ENCODE assay signal across 26 cellular contexts in the genomic region with DNA sequence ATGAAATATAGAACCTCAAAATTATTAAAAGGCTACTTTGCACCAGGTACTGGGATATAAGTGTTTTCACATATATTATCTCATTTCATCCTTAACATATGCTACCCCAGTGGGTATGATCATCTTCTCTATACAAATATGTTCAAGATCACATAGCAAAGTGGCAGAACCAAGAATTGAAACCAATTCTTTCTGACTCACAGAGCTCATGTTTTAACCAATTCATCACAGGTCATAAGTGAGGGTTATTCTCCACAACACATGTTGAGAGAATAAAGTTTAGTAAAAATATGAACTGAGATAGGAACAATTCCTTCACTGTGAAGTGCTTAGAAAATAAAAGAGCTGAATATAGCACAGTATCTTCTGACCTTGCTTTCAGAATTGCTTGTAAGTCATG.
DNase-seq lines count a peak whose midpoint lies in the region; ATAC-seq and TF ChIP-seq lines count a peak whose summit lies in the region.
"Had no signal": no experiment of that assay in that cellular context is flagged by ENCODE, and none has a peak within 500 bp of the region (broad histone marks: within the 10 kb centered on the region; RNA-seq: fewer than 3 reads in every experiment).

No MANE protein-coding gene starts in this region.

- intact Hi-C loops in CD4-positive, alpha-beta T cell (cut with DNase I, micrococcal nuclease) = loop anchor here in 1 of 2 experiments (10.0 kb wide), 1 partner anchor 350 kb away; no protein-coding TSS in a partner anchor

- H3K36me3 Mint-ChIP-seq in activated T-cell treated with anti-CD3 and anti-CD28 coated beads, Interleukin-2, amount 50 U/mL, for 72 hours (ENCODE audit: insufficient read depth in 2 of 2) = no peaks in the 10 kb centered on the region
- H3K36me3 Mint-ChIP-seq in mesothelial cell of epicardium = no peaks in the 10 kb centered on the region
- no peaks in the 10 kb centered on the region for H3K36me3 Mint-ChIP-seq in CD4-positive, alpha-beta T cell (ENCODE audit: low read depth)

- POLR2A ChIA-PET in CD4-positive, alpha-beta T cell (lab: Charles Lee) = no interaction called here

- no peaks in the 10 kb centered on the region for H3K9me3 ChIP-seq in CD4-positive, alpha-beta T cell (ENCODE audit: control insufficient read depth, low read length)
- H3K9me3 ChIP-seq: Caco-2, left lung, Peyer's patch, uterus had no signal

- no peak overlapping the region for H3K27ac ChIP-seq in CD4-positive, alpha-beta T cell (ENCODE audit: low read depth, low read length)
- H3K27ac ChIP-seq: left lung, parathyroid adenoma, Peyer's patch, uterus had no signal

- peak; percentile 45 to 58 for ATAC-seq in activated T-cell treated with anti-CD3 and anti-CD28 coated beads, Interleukin-2, amount 50 U/mL, for 72 hours (replicated peaks in 1 of 2)
- ATAC-seq in HG02610 (IDR thresholded peaks at IDR 0.05; ENCODE audit: unreplicated experiment) (peak; percentile 80), HG03378 (IDR thresholded peaks at IDR 0.05; ENCODE audit: unreplicated experiment) (peak; percentile 56)
- ATAC-seq in CD4-positive, alpha-beta T cell (ENCODE audit: poor library complexity) = no peak
- ATAC-seq: left lung, sciatic nerve had no signal

- H3K9me3 Mint-ChIP-seq in activated T-cell treated with anti-CD3 and anti-CD28 coated beads, Interleukin-2, amount 50 U/mL, for 72 hours = no peaks in the 10 kb centered on the region
- H3K9me3 Mint-ChIP-seq in mesothelial cell of epicardium = no peaks in the 10 kb centered on the region
- H3K9me3 Mint-ChIP-seq in CD4-positive, alpha-beta T cell = no peaks in the 10 kb centered on the region
- H3K9me3 Mint-ChIP-seq: activated B cell treated with CpG ODN at 0.5 μM for 24 hours; activated CD4-positive, alpha-beta memory T cell treated with anti-CD3 and anti-CD28 coated beads, Interleukin-2, amount 10 ng/mL, durations not matched to agents 7 days and 5 days had no signal

- peaks cover 16% of the 10 kb centered on the region for H3K4me1 Mint-ChIP-seq in activated T-cell treated with anti-CD3 and anti-CD28 coated beads, Interleukin-2, amount 50 U/mL, for 72 hours (ENCODE audit: low read depth)
- H3K4me1 Mint-ChIP-seq in mesothelial cell of epicardium = no peaks in the 10 kb centered on the region
- peaks cover 10% of the 10 kb centered on the region for H3K4me1 Mint-ChIP-seq in CD4-positive, alpha-beta T cell (ENCODE audit: low read depth)
- H3K4me1 Mint-ChIP-seq: activated CD4-positive, alpha-beta memory T cell treated with anti-CD3 and anti-CD28 coated beads, Interleukin-2, amount 10 ng/mL, durations not matched to agents 7 days and 5 days had no signal

- no peak overlapping the region for H3K27ac Mint-ChIP-seq in activated T-cell treated with anti-CD3 and anti-CD28 coated beads, Interleukin-2, amount 50 U/mL, for 72 hours
- H3K27ac Mint-ChIP-seq in mesothelial cell of epicardium = no peak overlapping the region
- H3K27ac Mint-ChIP-seq in CD4-positive, alpha-beta T cell = no peak overlapping the region
- H3K27ac Mint-ChIP-seq: activated B cell treated with CpG ODN at 0.5 μM for 24 hours; activated CD4-positive, alpha-beta memory T cell treated with anti-CD3 and anti-CD28 coated beads, Interleukin-2, amount 10 ng/mL, durations not matched to agents 7 days and 5 days; B cell; nephron had no signal

- H3K27me3 Mint-ChIP-seq in activated T-cell treated with anti-CD3 and anti-CD28 coated beads, Interleukin-2, amount 50 U/mL, for 72 hours (ENCODE audit: low read depth) = peaks cover 31% of the 10 kb centered on the region
- peaks cover 1% of the 10 kb centered on the region for H3K27me3 Mint-ChIP-seq in mesothelial cell of epicardium (ENCODE audit: low read depth)
- H3K27me3 Mint-ChIP-seq in CD4-positive, alpha-beta T cell = peaks cover 5% of the 10 kb centered on the region

- CTCF ChIA-PET in CD4-positive, alpha-beta T cell (lab: Charles Lee) = no interaction called here

- H3K27me3 ChIP-seq in CD4-positive, alpha-beta T cell (ENCODE audit: control insufficient read depth, insufficient read depth, low read length) = no peaks in the 10 kb centered on the region
- H3K27me3 ChIP-seq: Peyer's patch, uterus had no signal

- no peak overlapping the region for H3K4me3 Mint-ChIP-seq in activated T-cell treated with anti-CD3 and anti-CD28 coated beads, Interleukin-2, amount 50 U/mL, for 72 hours
- H3K4me3 Mint-ChIP-seq in mesothelial cell of epicardium = no peak overlapping the region
- H3K4me3 Mint-ChIP-seq in CD4-positive, alpha-beta T cell = no peak overlapping the region
- H3K4me3 Mint-ChIP-seq: activated B cell treated with CpG ODN at 0.5 μM for 24 hours; activated CD4-positive, alpha-beta memory T cell treated with anti-CD3 and anti-CD28 coated beads, Interleukin-2, amount 10 ng/mL, durations not matched to agents 7 days and 5 days; B cell; nephron had no signal

- no peak for DNase-seq in activated T-cell treated with anti-CD3 and anti-CD28 coated beads, Interleukin-2, amount 50 U/mL, for 72 hours
- DNase-seq in activated T-cell treated with anti-CD3 and anti-CD28 coated beads for 4 hours (no peak), iPS-NIHi11 (ENCODE audit: low spot score) (no peak), middle frontal gyrus (ENCODE audit: extremely low spot score, low spot score) (no peak), mesothelial cell of epicardium (ENCODE audit: low spot score in 2 of 2, unreplicated experiment in 2 of 2) (no peak)
- DNase-seq in CD4-positive, alpha-beta T cell = no peak
- DNase-seq: activated B cell treated with CpG ODN at 0.5 μM for 24 hours; activated CD4-positive, alpha-beta memory T cell treated with anti-CD3 and anti-CD28 coated beads, Interleukin-2, amount 10 ng/mL, durations not matched to agents 7 days and 5 days; activated naive CD4-positive, alpha-beta T cell; Caco-2; dermis blood vessel endothelial cell; head of caudate nucleus; left lung; midbrain; NCI-H187 treated with DMSO at 0.1 percent for 48 hours; NCI-H345; Peyer's patch; stimulated activated CD4-positive, alpha-beta T cell treated with anti-CD3 and anti-CD28 coated beads, Interleukin-15, amount 100 ng/mL, for 24 hours; T-helper 9 cell; uterus had no signal

- TF ChIP-seq CTCF in mesothelial cell of epicardium (IDR thresholded peaks at IDR 0.05; ENCODE audit: unreplicated experiment) = no peak
- TF ChIP-seq CTCF in CD4-positive, alpha-beta T cell (IDR thresholded peaks at IDR 0.05) = no peak
